Comparison of ENCODE assay signal across 20 cellular contexts in the genomic region with DNA sequence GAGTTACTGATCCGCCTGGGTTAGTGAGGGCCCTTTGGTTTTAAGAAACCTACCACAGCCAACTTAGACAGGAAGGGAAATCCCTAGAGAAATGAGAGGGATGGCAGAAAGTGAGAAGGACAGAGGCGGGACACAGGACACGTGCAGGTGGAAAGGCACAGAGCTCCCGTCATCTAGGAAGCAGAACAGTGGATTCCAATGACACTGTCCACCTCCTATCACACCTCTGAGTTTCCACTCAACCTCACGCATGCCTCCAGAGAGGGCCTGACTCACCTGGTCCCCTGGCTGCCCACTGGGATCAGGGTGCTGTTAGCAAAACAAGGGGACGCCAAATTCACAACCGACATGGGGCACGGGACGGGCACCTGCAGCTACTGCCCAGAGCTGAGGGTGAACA. TPM values are rescaled to one million over a fixed set of nuclear protein-coding genes. Genes with fewer than 3 reads are reported as not detected.
A peak's percentile ranks its signal among the peaks of the same experiment; 100 is the strongest.
DNase-seq lines count a peak whose midpoint lies in the region; ATAC-seq, FAIRE-seq and TF ChIP-seq lines count a peak whose summit lies in the region.
"Had no signal": no experiment of that assay in that cellular context is flagged by ENCODE, and none has a peak within 500 bp of the region (broad histone marks: within the 10 kb centered on the region; RNA-seq: fewer than 3 reads in every experiment).

No MANE protein-coding gene starts in this region.

- H3K4me1 ChIP-seq in BLaER1 = peaks cover 28% of the 10 kb centered on the region
- H3K4me1 ChIP-seq in esophagus muscularis mucosa = peaks cover 0 to 95% (median 85%) of the 10 kb centered on the region in 4 donors
- H3K4me1 ChIP-seq in neuronal stem cell (ENCODE audit: control insufficient read depth in 2 of 2, insufficient read depth in 1 of 2, low read depth in 1 of 2, low read length in 2 of 2) = peaks cover 4% of the 10 kb centered on the region in 2 donors
- H3K4me1 ChIP-seq in thoracic aorta (ENCODE audit: control insufficient read depth in 1 of 2, low read depth in 2 of 2) = peaks cover 42 to 89% of the 10 kb centered on the region in 2 donors
- peaks cover 5 to 15% of the 10 kb centered on the region in 2 donors for H3K4me1 ChIP-seq in kidney (ENCODE audit: control insufficient read depth in 1 of 2, insufficient read depth in 1 of 2, low read depth in 1 of 2, low read length in 2 of 2)
- H3K4me1 ChIP-seq: Caco-2 had no signal

- H4K8ac ChIP-seq in neuronal stem cell (ENCODE audit: low read depth, low read length) = no peak overlapping the region

- no peak for FAIRE-seq in kidney (lab: Jason Lieb, UNC)
- FAIRE-seq: G401.6 had no signal

- no peaks in the 10 kb centered on the region for H3K27me3 ChIP-seq in BLaER1
- no peaks in the 10 kb centered on the region for H3K27me3 ChIP-seq in esophagus muscularis mucosa
- peaks cover 0 to 11% (median 0%) of the 10 kb centered on the region in 3 experiments for H3K27me3 ChIP-seq in neuronal stem cell (ENCODE audit: control insufficient read depth in 3 of 3, insufficient read depth in 3 of 3, low read depth in 1 of 3, low read length in 3 of 3)
- no peaks in the 10 kb centered on the region for H3K27me3 ChIP-seq in thoracic aorta (replicated peaks; ENCODE audit: insufficient read depth)
- H3K27me3 ChIP-seq: MG63, Peyer's patch had no signal

- no peak for TF ChIP-seq CTCF in esophagus muscularis mucosa (IDR thresholded peaks at IDR 0.05)
- no peak for TF ChIP-seq CTCF in thoracic aorta (IDR thresholded peaks at IDR 0.05)
- TF ChIP-seq CTCF in kidney (IDR thresholded peaks at IDR 0.05; ENCODE audit: borderline replicate concordance, extremely low read depth, insufficient read depth) = no peak

- DNase-seq in esophagus muscularis mucosa (ENCODE audit: extremely low spot score) (no peak), neuronal stem cell (ENCODE audit: low spot score) (no peak), thoracic aorta (ENCODE audit: low spot score) (no peak), NCI-H1417 treated with DMSO at 0.1 percent for 48 hours (lab: John Stamatoyannopoulos, UW) (no peak), kidney (no peak)
- DNase-seq: 8988T; Caco-2; CD4-positive, CD25-positive, alpha-beta regulatory T cell; GM23248; HCEC 1CT; Kasumi-1; MG63; NCI-H1092; NK-92 treated with Interleukin-12 subunit alpha and Interleukin-12 subunit beta, amount 100 ng/mL, for 24 hours; Peyer's patch had no signal

- H3K9ac ChIP-seq in BLaER1 (no peak overlapping the region), neuronal stem cell (ENCODE audit: low read depth, low read length, poor library complexity) (no peak overlapping the region), kidney (ENCODE audit: low read length in 2 of 2) (no peak overlapping the region)
- H3K9ac ChIP-seq: GM23248 had no signal

- peak overlapping the region; percentile 40 for H2AK5ac ChIP-seq in neuronal stem cell (ENCODE audit: low read depth, low read length)

- no peak overlapping the region for H2AFZ ChIP-seq in neuronal stem cell (ENCODE audit: low read length)
- H2AFZ ChIP-seq: GM23248 had no signal

- no peak overlapping the region for H2BK12ac ChIP-seq in neuronal stem cell (ENCODE audit: low read length)

- H2BK120ac ChIP-seq in neuronal stem cell (ENCODE audit: low read depth, low read length) = no peak overlapping the region

- no peaks in the 10 kb centered on the region for H3K79me1 ChIP-seq in neuronal stem cell (ENCODE audit: low read depth, low read length)

- no peak overlapping the region for H3K4ac ChIP-seq in neuronal stem cell (ENCODE audit: low read length)

- intact Hi-C loops in esophagus muscularis mucosa (cut with DNase I) (loop anchor here (5.0 kb wide), 1 partner anchor 63 kb away; no protein-coding TSS in a partner anchor), kidney (cut with DNase I) (no loop called here)

- WGBS in esophagus muscularis mucosa = 62% methylated on average over 9 of the region's 9 CpGs
- no CpG with 5 or more reads among the region's 9 CpGs for whole genome bisulfite sequencing in neuronal stem cell (ENCODE audit: extremely low coverage in 2 of 2, insufficient read length in 2 of 2, insufficient replicate concordance in 1 of 2), 2 donors

- H4K91ac ChIP-seq in neuronal stem cell (ENCODE audit: low read depth, low read length, poor library complexity) = no peak overlapping the region

- H3K36me3 ChIP-seq in BLaER1 (no peaks in the 10 kb centered on the region), esophagus muscularis mucosa (peaks cover 0 to 12% (median 0%) of the 10 kb centered on the region in 4 donors), neuronal stem cell (replicated peaks in 1 of 2; ENCODE audit: control insufficient read depth in 2 of 2, insufficient read depth in 2 of 2, low read length in 2 of 2) (no peaks in the 10 kb centered on the region), thoracic aorta (peaks cover 14% of the 10 kb centered on the region), kidney (ENCODE audit: control insufficient read depth in 1 of 2, insufficient read depth in 2 of 2, low read length in 2 of 2) (no peaks in the 10 kb centered on the region)
- H3K36me3 ChIP-seq: MG63, Peyer's patch had no signal

- ATAC-seq in thoracic aorta (ENCODE audit: insufficient number of reproducible peaks, low FRiP score, low read depth) (peak; percentile 1), HG03442 (IDR thresholded peaks at IDR 0.05; ENCODE audit: unreplicated experiment) (no peak), GM21526 (IDR thresholded peaks at IDR 0.05; ENCODE audit: low FRiP score, unreplicated experiment) (no peak)

- no peak overlapping the region for H3K14ac ChIP-seq in neuronal stem cell (ENCODE audit: low read length)

- TF ChIP-seq EP300 in esophagus muscularis mucosa (IDR thresholded peaks at IDR 0.05) = no peak

- H4K20me1 ChIP-seq in BLaER1 = no peaks in the 10 kb centered on the region

- H3K4me3 ChIP-seq in BLaER1 (no peak overlapping the region), esophagus muscularis mucosa (no peak overlapping the region), neuronal stem cell (ENCODE audit: low read length in 2 of 2) (no peak overlapping the region), thoracic aorta (no peak overlapping the region), kidney (ENCODE audit: low read length in 2 of 2) (no peak overlapping the region)
- H3K4me3 ChIP-seq: GM23248, MG63, Peyer's patch had no signal

- H3K9me3 ChIP-seq in BLaER1 = no peaks in the 10 kb centered on the region
- H3K9me3 ChIP-seq in esophagus muscularis mucosa = no peaks in the 10 kb centered on the region
- H3K9me3 ChIP-seq in neuronal stem cell (replicated peaks in 1 of 2; ENCODE audit: control insufficient read depth in 2 of 2, insufficient read depth in 1 of 2, low read depth in 1 of 2, low read length in 2 of 2) = no peaks in the 10 kb centered on the region
- H3K9me3 ChIP-seq in thoracic aorta = no peaks in the 10 kb centered on the region
- no peaks in the 10 kb centered on the region for H3K9me3 ChIP-seq in kidney (ENCODE audit: control insufficient read depth in 1 of 2, low read length in 2 of 2)
- H3K9me3 ChIP-seq: Caco-2, MG63, Peyer's patch had no signal

- peak overlapping the region; percentile 41 for H3K4me2 ChIP-seq in BLaER1
- H3K4me2 ChIP-seq in neuronal stem cell (ENCODE audit: insufficient read depth, low read length, poor library complexity, severe bottlenecking) = no peak overlapping the region

- no peak overlapping the region for H3K23ac ChIP-seq in neuronal stem cell (ENCODE audit: low read depth, low read length, poor library complexity)

- H2BK15ac ChIP-seq in neuronal stem cell (ENCODE audit: low read length) = peak overlapping the region; percentile 18

- H3K18ac ChIP-seq in neuronal stem cell (ENCODE audit: low read length) = peak overlapping the region; percentile 88

- H3K27ac ChIP-seq in BLaER1 = no peak overlapping the region
- H3K27ac ChIP-seq in esophagus muscularis mucosa (replicated peaks in 1 of 4) = peak overlapping the region; percentile 89 to 95 (median 92)
- H3K27ac ChIP-seq in neuronal stem cell (replicated peaks; ENCODE audit: low read length) = no peak overlapping the region
- peak overlapping the region; percentile 95 to 96 for H3K27ac ChIP-seq in thoracic aorta
- H3K27ac ChIP-seq in kidney (ENCODE audit: low read depth in 2 of 2, low read length in 2 of 2) = no peak overlapping the region
- H3K27ac ChIP-seq: GM23248 had no signal

- no peak overlapping the region for H2BK5ac ChIP-seq in neuronal stem cell (ENCODE audit: low read length)

- TF ChIP-seq POLR2A in esophagus muscularis mucosa (IDR thresholded peaks at IDR 0.05; ENCODE audit: low read depth) = no peak

RNA-seq across cellular contexts. Expression of a gene that starts 26.3 kb away (rescaled TPM):
- 100 to 1,000 TPM in 2 of 4 donors, 10 to 100 TPM in 2; 56.8 to 150 (median 96.9) TPM for total RNA-seq in esophagus muscularis mucosa
- polyA plus RNA-seq in neuronal stem cell (2013, experiment 1 of 2) = 0.03 TPM
- polyA plus RNA-seq in neuronal stem cell (2013, experiment 2 of 2) = 0.04 TPM
- total RNA-seq in thoracic aorta = 100 to 1,000 TPM; 275 to 348 TPM
- total RNA-seq in kidney = 18.1 TPM
- 18.5 TPM for polyA plus RNA-seq in kidney (ENCODE audit: insufficient read depth, low read depth, low replicate concordance)
- total RNA-seq: Caco-2; CD4-positive, CD25-positive, alpha-beta regulatory T cell had no signal
- polyA plus RNA-seq: AG04450; CD4-positive, CD25-positive, alpha-beta regulatory T cell had no signal

Comparison
In these comparisons a context has a peak if more than half of its experiments do, and no peak if none do; other contexts are left out.
1. H3K27ac ChIP-seq: peak in esophagus muscularis mucosa (4 of 4) and thoracic aorta (2 of 2); none in BLaER1 (single experiment), neuronal stem cell (single experiment) and kidney (0 of 2).